In genomic region chr6:75284285-75285155, GRCh38 we compare ENCODE assay signal across 8 cellular contexts. TPM values are rescaled to one million over a fixed set of nuclear protein-coding genes. Genes with fewer than 3 reads are reported as not detected.
DNase-seq lines count a peak whose midpoint lies in the region; ATAC-seq and TF ChIP-seq lines count a peak whose summit lies in the region.

TMEM30A (minus strand) TSS chr6:75284792; CDS start chr6:75284638, 154 bp downstream.

- peak within 1 kb of the TSS; percentile 84 for H4K8ac ChIP-seq in trophoblast cell (ENCODE audit: low read depth, low read length)

- peak within 1 kb of the TSS; percentile 84 for H3K14ac ChIP-seq in trophoblast cell (ENCODE audit: low read length)

- H3K4me3 ChIP-seq in adrenal gland, result peak within 1 kb of the TSS; percentile 74 to 99 (median 90)
- peak within 1 kb of the TSS; percentile 91 for H3K4me3 ChIP-seq in trophoblast cell (ENCODE audit: low read depth, low read length)
- peak within 1 kb of the TSS; percentile 74 to 99 (median 90) for H3K4me3 ChIP-seq in transverse colon

- H2BK12ac ChIP-seq in trophoblast cell (ENCODE audit: low read length), result peak within 1 kb of the TSS; percentile 44

- peak within 1 kb of the TSS; percentile 71 for H2BK120ac ChIP-seq in trophoblast cell (ENCODE audit: insufficient read depth, low read length, poor library complexity)

- H2AK5ac ChIP-seq in trophoblast cell (ENCODE audit: low read length), result peak within 1 kb of the TSS; percentile 51

- ATAC-seq in HG02852 (IDR thresholded peaks at IDR 0.05; ENCODE audit: unreplicated experiment), result peak; percentile 82

- H3K79me1 ChIP-seq in trophoblast cell (ENCODE audit: low read length), result peaks cover 13% of the 10 kb centered on the region

- peak within 1 kb of the TSS; percentile 85 for H3K4me2 ChIP-seq in trophoblast cell (ENCODE audit: low read length)

- peak within 1 kb of the TSS; percentile 74 for H4K91ac ChIP-seq in trophoblast cell (ENCODE audit: low read depth, low read length)

- DNase-seq in GM13976 (ENCODE audit: low spot score), result peak; percentile 93
- peak; percentile 95 for DNase-seq in NCI-H1436 treated with DMSO at 0.1 percent for 48 hours (lab: John Stamatoyannopoulos, UW)
- DNase-seq in T follicular helper cell (ENCODE audit: low read depth), result peak; percentile 94
- DNase-seq in adrenal gland, result peak; percentile 97 to 99 (median 99)
- DNase-seq in cardiac septum (ENCODE audit: low spot score), result peak; percentile 98
- DNase-seq in trophoblast cell, result peak; percentile 100
- peak; percentile 98 for DNase-seq in transverse colon

- peak within 1 kb of the TSS; percentile 91 for H3K18ac ChIP-seq in trophoblast cell (ENCODE audit: low read length)

- peak; percentile 63 to 91 for TF ChIP-seq POLR2A in adrenal gland (IDR thresholded peaks at IDR 0.05)
- TF ChIP-seq POLR2A in transverse colon (IDR thresholded peaks at IDR 0.05), result peak; percentile 90

- intact Hi-C loops in adrenal gland (cut with DNase I) (no loop called here), cardiac septum (cut with DNase I) (loop anchor here (5.0 kb wide), 1 partner anchor 318 kb away; the partner anchor contains the start of gene SENP6), transverse colon (cut with DNase I; ENCODE audit: low total_unique reads) (no loop called here)

- no peaks in the 10 kb centered on the region for H3K36me3 ChIP-seq in adrenal gland (replicated peaks in 1 of 2)
- no peaks in the 10 kb centered on the region for H3K36me3 ChIP-seq in trophoblast cell (ENCODE audit: control insufficient read depth in 1 of 2, insufficient read depth in 2 of 2, low read length in 2 of 2)
- H3K36me3 ChIP-seq in transverse colon, result no peaks in the 10 kb centered on the region

- peak within 1 kb of the TSS; percentile 87 for H3K4ac ChIP-seq in trophoblast cell (ENCODE audit: low read depth, low read length)

- no peak for TF ChIP-seq EP300 in transverse colon (IDR thresholded peaks at IDR 0.05; ENCODE audit: low read depth)

- 0 to 2% (median 0%) methylated on average over 50 to 74 of the region's 74 CpGs for WGBS in adrenal gland, 4 donors
- no CpG with 5 or more reads among the region's 74 CpGs for WGBS in trophoblast cell (ENCODE audit: extremely low coverage, insufficient coverage, insufficient read length)
- 0 to 2% methylated on average over 22 to 74 of the region's 74 CpGs for WGBS in transverse colon (ENCODE audit: low coverage in 1 of 2), 2 donors

- H2AFZ ChIP-seq in trophoblast cell (ENCODE audit: insufficient read depth, low read length, poor library complexity), result peak within 1 kb of the TSS; percentile 48

- no peaks in the 10 kb centered on the region for H3K27me3 ChIP-seq in adrenal gland
- H3K27me3 ChIP-seq in trophoblast cell (ENCODE audit: insufficient read depth, low read length), result no peaks in the 10 kb centered on the region
- H3K27me3 ChIP-seq in transverse colon, result no peaks in the 10 kb centered on the region

- H3K4me1 ChIP-seq in adrenal gland (replicated peaks in 1 of 2), result peaks cover 13 to 51% of the 10 kb centered on the region in 2 donors
- H3K4me1 ChIP-seq in trophoblast cell (ENCODE audit: control insufficient read depth in 1 of 2, insufficient read depth in 2 of 2, low read length in 2 of 2), result peaks cover 4 to 6% of the 10 kb centered on the region in 2 experiments
- H3K4me1 ChIP-seq in transverse colon, result peaks cover 20 to 54% (median 22%) of the 10 kb centered on the region in 4 donors

- in situ Hi-C loops in GM13976 (cut with MboI; ENCODE audit: low sequenced_read_pairs, unreplicated experiment) (no loop called here), transverse colon (cut with MboI; ENCODE audit: low pct_ligation_motif_present in 1 of 4, low pct_unique_long_range_greater_than_20kb in 1 of 4, low sequenced_read_pairs in 3 of 4) (no loop called here)

- H3K23ac ChIP-seq in trophoblast cell (ENCODE audit: low read length), result no peak within 1 kb of the TSS

- no peaks in the 10 kb centered on the region for H3K9me3 ChIP-seq in adrenal gland (replicated peaks in 1 of 3)
- no peaks in the 10 kb centered on the region for H3K9me3 ChIP-seq in trophoblast cell (ENCODE audit: insufficient read depth, low read depth, low read length)
- no peaks in the 10 kb centered on the region for H3K9me3 ChIP-seq in transverse colon

- peak within 1 kb of the TSS; percentile 67 for H4K12ac ChIP-seq in trophoblast cell (ENCODE audit: low read depth, low read length)

- H2BK5ac ChIP-seq in trophoblast cell (ENCODE audit: low read depth, low read length, poor library complexity), result peak within 1 kb of the TSS; percentile 87

- H3K9ac ChIP-seq in trophoblast cell (ENCODE audit: low read length), result peak within 1 kb of the TSS; percentile 92

- no peak for TF ChIP-seq CTCF in GM13976 (IDR thresholded peaks at IDR 0.05; ENCODE audit: borderline replicate concordance, control extremely low read depth, extremely low read depth, insufficient read depth, missing control alignments)
- no peak for TF ChIP-seq CTCF in adrenal gland (IDR thresholded peaks at IDR 0.05)
- peak in 1 of 5 experiments; percentile 10 for TF ChIP-seq CTCF in transverse colon (IDR thresholded peaks at IDR 0.05)

- H3K27ac ChIP-seq in adrenal gland (peak within 1 kb of the TSS; percentile 81 to 94 (median 85)), trophoblast cell (ENCODE audit: low read depth, low read length) (peak within 1 kb of the TSS; percentile 88), transverse colon (peak within 1 kb of the TSS; percentile 89 to 98 (median 92))

- H3K79me2 ChIP-seq in trophoblast cell (ENCODE audit: control insufficient read depth, insufficient read depth, low read length, poor library complexity), result peaks cover 10% of the 10 kb centered on the region

RNA-seq across cellular contexts. Expression of gene TMEM30A, which starts in this region (rescaled TPM):
- 100 to 1,000 TPM in 2 of 8 donors, 10 to 100 TPM in 6; 45.3 to 134 (median 81.3) TPM for total RNA-seq in adrenal gland
- polyA plus RNA-seq in adrenal gland, result 10 to 100 TPM; 33.7 to 74.2 (median 34.0) TPM
- 57.4 TPM for total RNA-seq in cardiac septum
- polyA plus RNA-seq in trophoblast cell (2013), result 84.0 and 85.1 TPM in 2 replicates
- total RNA-seq in transverse colon, result 10 to 100 TPM; 28.9 to 86.2 (median 56.5) TPM

Comparison
In these comparisons a context has a peak if more than half of its experiments do, and no peak if none do; other contexts are left out.
1. Peak in every context shown above with its lines: DNase-seq, ATAC-seq, H3K4me3 ChIP-seq and H3K27ac ChIP-seq.